ENCODE assay signal across 8 cellular contexts in genomic region chr18:32771871-32772499, GRCh38. TPM values are rescaled to one million over a fixed set of nuclear protein-coding genes. Genes with fewer than 3 reads are reported as not detected.
DNase-seq lines count a peak whose midpoint lies in the region; TF ChIP-seq lines count a peak whose summit lies in the region.

No MANE protein-coding gene starts in this region.

- H3K27ac ChIP-seq in mesenchymal stem cell (ENCODE audit: low read length, poor library complexity, severe bottlenecking) (no peak overlapping the region), vagina (no peak overlapping the region)

- peak overlapping the region; percentile 22 for H2BK120ac ChIP-seq in mesenchymal stem cell (ENCODE audit: low read depth, low read length)

- H3K36me3 Mint-ChIP-seq in activated naive CD8-positive, alpha-beta T cell: no peaks in the 10 kb centered on the region
- no peaks in the 10 kb centered on the region for H3K36me3 Mint-ChIP-seq in activated naive CD8-positive, alpha-beta T cell treated with anti-CD3 and anti-CD28 coated beads for 36 hours
- no peaks in the 10 kb centered on the region for H3K36me3 Mint-ChIP-seq in brain
- H3K36me3 Mint-ChIP-seq in immature natural killer cell: peaks cover 0 to 5% (median 0%) of the 10 kb centered on the region in 3 donors

- H3K23ac ChIP-seq in mesenchymal stem cell (ENCODE audit: low read length in 2 of 2): peak overlapping the region in 1 of 2 experiments; percentile 86

- no peak overlapping the region for H2AK5ac ChIP-seq in mesenchymal stem cell (ENCODE audit: low read length, severe bottlenecking)

- intact Hi-C loops in vagina (cut with DNase I): no loop called here

- no peak overlapping the region for H3K9ac ChIP-seq in mesenchymal stem cell (ENCODE audit: low read length)

- peaks cover 10% of the 10 kb centered on the region for H3K4me1 Mint-ChIP-seq in activated naive CD8-positive, alpha-beta T cell (ENCODE audit: low read depth)
- H3K4me1 Mint-ChIP-seq in activated naive CD8-positive, alpha-beta T cell treated with anti-CD3 and anti-CD28 coated beads for 36 hours: peaks cover 5% of the 10 kb centered on the region
- H3K4me1 Mint-ChIP-seq in brain (peaks cover 47% of the 10 kb centered on the region), immature natural killer cell (no peaks in the 10 kb centered on the region)

- no peak for TF ChIP-seq POLR2A in vagina (IDR thresholded peaks at IDR 0.05)

- no peaks in the 10 kb centered on the region for H3K9me3 ChIP-seq in mesenchymal stem cell (ENCODE audit: control insufficient read depth, low read length)
- no peaks in the 10 kb centered on the region for H3K9me3 ChIP-seq in vagina

- H3K14ac ChIP-seq in mesenchymal stem cell (ENCODE audit: low read length in 2 of 2): peak overlapping the region in 1 of 2 experiments; percentile 64

- no peaks in the 10 kb centered on the region for H3K79me1 ChIP-seq in mesenchymal stem cell (replicated peaks; ENCODE audit: low read length, poor library complexity, severe bottlenecking)

- peak overlapping the region in 1 of 2 experiments; percentile 59 for H2BK12ac ChIP-seq in mesenchymal stem cell (ENCODE audit: low read length in 2 of 2)

- H3K27ac Mint-ChIP-seq in activated naive CD8-positive, alpha-beta T cell: no peak overlapping the region
- no peak overlapping the region for H3K27ac Mint-ChIP-seq in activated naive CD8-positive, alpha-beta T cell treated with anti-CD3 and anti-CD28 coated beads for 36 hours
- H3K27ac Mint-ChIP-seq in brain: peak overlapping the region; percentile 75 to 98 (median 82)
- no peak overlapping the region for H3K27ac Mint-ChIP-seq in immature natural killer cell

- H4K91ac ChIP-seq in mesenchymal stem cell (ENCODE audit: low read length): peak overlapping the region; percentile 47

- H3K4me1 ChIP-seq in mesenchymal stem cell (ENCODE audit: control insufficient read depth, insufficient read depth, low read depth, low read length) (peaks cover 25% of the 10 kb centered on the region), vagina (peaks cover 22% of the 10 kb centered on the region)

- H3K27me3 Mint-ChIP-seq in activated naive CD8-positive, alpha-beta T cell: peaks cover 34% of the 10 kb centered on the region
- peaks cover 62% of the 10 kb centered on the region for H3K27me3 Mint-ChIP-seq in activated naive CD8-positive, alpha-beta T cell treated with anti-CD3 and anti-CD28 coated beads for 36 hours
- peaks cover 40% of the 10 kb centered on the region for H3K27me3 Mint-ChIP-seq in brain
- H3K27me3 Mint-ChIP-seq in immature natural killer cell (ENCODE audit: low read depth in 3 of 3): peaks cover 5 to 16% (median 14%) of the 10 kb centered on the region in 3 donors

- no peaks in the 10 kb centered on the region for H3K9me3 Mint-ChIP-seq in activated naive CD8-positive, alpha-beta T cell (ENCODE audit: low read depth)
- H3K9me3 Mint-ChIP-seq in activated naive CD8-positive, alpha-beta T cell treated with anti-CD3 and anti-CD28 coated beads for 36 hours: no peaks in the 10 kb centered on the region
- H3K9me3 Mint-ChIP-seq in brain (peaks cover 0 to 1% (median 0%) of the 10 kb centered on the region in 5 experiments), immature natural killer cell (peaks cover 1 to 11% (median 3%) of the 10 kb centered on the region in 6 donors)

- H2AFZ ChIP-seq in mesenchymal stem cell (ENCODE audit: low read depth, low read length): peak overlapping the region; percentile 29

- H3K27me3 ChIP-seq in mesenchymal stem cell (ENCODE audit: control insufficient read depth in 1 of 2, insufficient read depth in 1 of 2, low read length in 2 of 2): peaks cover 11 to 55% of the 10 kb centered on the region in 2 experiments
- H3K27me3 ChIP-seq in vagina: no peaks in the 10 kb centered on the region

- no peak overlapping the region for H2BK5ac ChIP-seq in mesenchymal stem cell (ENCODE audit: low read depth, low read length, poor library complexity, severe bottlenecking)

- no peak for TF ChIP-seq CTCF in brain (conservative IDR thresholded peaks at IDR 0.05)
- no peak for TF ChIP-seq CTCF in vagina (IDR thresholded peaks at IDR 0.05)

- no peaks in the 10 kb centered on the region for H3K36me3 ChIP-seq in mesenchymal stem cell (ENCODE audit: control insufficient read depth in 1 of 2, insufficient read depth in 2 of 2, low read depth in 1 of 2, low read length in 2 of 2)
- no peaks in the 10 kb centered on the region for H3K36me3 ChIP-seq in vagina

- no peak for DNase-seq in activated naive CD8-positive, alpha-beta T cell treated with anti-CD3 and anti-CD28 coated beads for 36 hours
- DNase-seq in mesenchymal stem cell: peak; percentile 26
- no peak for DNase-seq in vagina (ENCODE audit: extremely low spot score in 2 of 2)
- DNase-seq in immature natural killer cell: no peak
- no peak for DNase-seq in amniotic stem cell (lab: John Stamatoyannopoulos, UW)
- DNase-seq in DMS153 treated with DMSO at 0.1 percent for 48 hours (lab: John Stamatoyannopoulos, UW; ENCODE audit: unreplicated experiment): no peak

- peak overlapping the region; percentile 41 to 61 for H3K4me3 ChIP-seq in mesenchymal stem cell (ENCODE audit: insufficient read depth in 1 of 2, low read depth in 1 of 2, low read length in 2 of 2)
- H3K4me3 ChIP-seq in vagina: peak overlapping the region; percentile 51 to 63

- peak overlapping the region; percentile 34 for H3K4me3 Mint-ChIP-seq in activated naive CD8-positive, alpha-beta T cell
- H3K4me3 Mint-ChIP-seq in activated naive CD8-positive, alpha-beta T cell treated with anti-CD3 and anti-CD28 coated beads for 36 hours: no peak overlapping the region
- H3K4me3 Mint-ChIP-seq in brain (peak overlapping the region; percentile 86 to 93 (median 90)), immature natural killer cell (no peak overlapping the region)

- peak overlapping the region; percentile 74 for H3K4me2 ChIP-seq in mesenchymal stem cell (ENCODE audit: low read length, poor library complexity, severe bottlenecking)

- 1% methylated on average over 43 of the region's 48 CpGs for WGBS in mesenchymal stem cell

- peak overlapping the region; percentile 65 to 76 for H3K4ac ChIP-seq in mesenchymal stem cell (ENCODE audit: low read depth in 1 of 2, low read length in 2 of 2)

- H4K8ac ChIP-seq in mesenchymal stem cell (ENCODE audit: low read length): peak overlapping the region; percentile 64

- H3K18ac ChIP-seq in mesenchymal stem cell (ENCODE audit: low read depth in 1 of 2, low read length in 2 of 2): peak overlapping the region; percentile 48 to 86

- H2BK15ac ChIP-seq in mesenchymal stem cell (ENCODE audit: low read depth, poor library complexity, severe bottlenecking): no peak overlapping the region

RNA-seq across cellular contexts. Expression of gene KLHL14, which starts 0.8 kb away (rescaled TPM):
- total RNA-seq in activated naive CD8-positive, alpha-beta T cell treated with anti-CD3 and anti-CD28 coated beads for 36 hours: under 1 TPM; 0.19 to 0.20 TPM
- polyA plus RNA-seq in brain (ENCODE audit: insufficient read depth, low read depth, low replicate concordance): 9.5 TPM
- polyA plus RNA-seq in mesenchymal stem cell (2013, experiment 1 of 2): 18.0 TPM
- polyA plus RNA-seq in mesenchymal stem cell (2013, experiment 2 of 2): 17.8 TPM
- total RNA-seq in vagina: 0.98 TPM
- under 1 TPM in 1 of 3 donors, not detected in 2; 0.07 TPM for polyA plus RNA-seq in immature natural killer cell

Comparison
In these comparisons a context has a peak if more than half of its experiments do, and no peak if none do; other contexts are left out.
1. H3K4me3 Mint-ChIP-seq: peak in activated naive CD8-positive, alpha-beta T cell (single experiment) and brain (5 of 5); none in activated naive CD8-positive, alpha-beta T cell treated with anti-CD3 and anti-CD28 coated beads for 36 hours (single experiment) and immature natural killer cell (0 of 5).
2. H3K27ac Mint-ChIP-seq: peak in brain (5 of 5); none in activated naive CD8-positive, alpha-beta T cell (single experiment), activated naive CD8-positive, alpha-beta T cell treated with anti-CD3 and anti-CD28 coated beads for 36 hours (single experiment) and immature natural killer cell (0 of 6).